Comparison of ENCODE assay signal across 8 cellular contexts in the genomic region with DNA sequence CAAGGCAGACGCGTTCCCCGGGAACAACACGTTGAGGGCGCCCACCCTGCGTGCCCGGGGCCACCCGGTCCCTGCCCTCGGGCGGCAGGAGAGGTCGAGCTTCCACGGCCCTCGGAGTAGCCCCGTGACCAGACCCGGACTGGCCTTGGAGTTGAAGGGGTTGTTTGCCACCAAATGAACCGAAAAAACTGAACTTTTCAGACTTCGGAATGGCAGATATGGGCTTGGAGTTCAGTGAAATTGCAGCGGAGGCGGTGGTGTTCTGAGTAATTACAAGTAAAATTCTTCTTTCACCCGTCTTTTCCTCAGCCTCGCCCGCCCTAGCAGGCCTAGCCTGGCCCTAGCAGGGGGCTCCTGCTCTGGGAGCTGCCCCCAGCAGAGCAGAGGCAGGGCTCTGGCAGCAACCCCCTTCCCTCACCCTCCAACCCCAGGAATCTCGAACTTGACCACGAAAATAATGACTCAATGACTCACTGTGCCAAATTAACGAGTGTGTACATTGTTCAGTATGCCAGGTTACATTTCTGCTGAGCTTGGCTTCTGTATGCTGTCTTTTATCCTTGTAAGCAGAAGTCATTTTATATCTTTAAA. TPM values are rescaled to one million over a fixed set of nuclear protein-coding genes. Genes with fewer than 3 reads are reported as not detected.
DNase-seq lines count a peak whose midpoint lies in the region; ATAC-seq, FAIRE-seq and TF ChIP-seq lines count a peak whose summit lies in the region.

No MANE protein-coding gene starts in this region.

- POLR2A ChIA-PET in GM12878 (lab: Charles Lee): interaction anchor here (0.5 to 1.4 kb wide), 3 partner anchors 16 to 97 kb away, joined by 3 to 6 read pairs (median 4); no protein-coding TSS in a partner anchor

- H2AFZ ChIP-seq in GM12878 (ENCODE audit: control insufficient read depth, low read depth, low read length): no peak overlapping the region

- TF ChIP-seq POLR2A in GM12878 (IDR thresholded peaks at IDR 0.05; ENCODE audit: low read depth, low read length) (no peak), testis (IDR thresholded peaks at IDR 0.05) (no peak)

- H3K36me3 ChIP-seq in GM12878 (ENCODE audit: control insufficient read depth in 2 of 2, insufficient read depth in 2 of 2, low read length in 1 of 2) (no peaks in the 10 kb centered on the region), testis (ENCODE audit: low read depth, missing control alignments) (no peaks in the 10 kb centered on the region)

- FAIRE-seq in GM12878 (lab: Jason Lieb, UNC): no peak

- in situ Hi-C loops in Caki2 (cut with HindIII; ENCODE audit: low pct_unique_long_range_greater_than_20kb, low sequenced_read_pairs): no loop called here
- in situ Hi-C loops in GM12878 (cut with MboI): no loop called here

- no peaks in the 10 kb centered on the region; the same call in 2 of the 3 replicates for H3K9me3 ChIP-seq in GM12878 (replicated peaks; ENCODE audit: control insufficient read depth, insufficient read depth, low read length)
- H3K9me3 ChIP-seq in testis: no peaks in the 10 kb centered on the region

- H3K36me3 Mint-ChIP-seq in natural killer cell treated with Interleukin-12 subunit alpha and Interleukin-12 subunit beta and Interleukin-15 and Interleukin-18, amount 100 ng/mL, for 72 hours: peaks cover 5% of the 10 kb centered on the region

- no peak overlapping the region for H3K27ac ChIP-seq in GM12878 (ENCODE audit: control insufficient read depth, insufficient read depth)
- peak overlapping the region; percentile 66 for H3K27ac ChIP-seq in layer of hippocampus (ENCODE audit: low read depth, low read length)
- peak overlapping the region; percentile 71 to 87 for H3K27ac ChIP-seq in testis

- CTCF ChIA-PET in GM12878 (lab: Yijun Ruan, JAX): no interaction called here

- DNase-seq in Caki2 (ENCODE audit: low read depth): peak; percentile 70
- no peak for DNase-seq in GM12878 (ENCODE audit: low read depth, low spot score)
- no peak for DNase-seq in testis
- DNase-seq in cerebellar nuclear complex (lab: John Stamatoyannopoulos, UW): no peak
- DNase-seq in natural killer cell treated with Interleukin-12 subunit alpha and Interleukin-12 subunit beta and Interleukin-15 and Interleukin-18, amount 100 ng/mL, for 72 hours (ENCODE audit: low spot score): no peak

- no peak for TF ChIP-seq RAD21 in Ishikawa (IDR thresholded peaks at IDR 0.05; ENCODE audit: low read depth)
- TF ChIP-seq RAD21 in GM12878 (IDR thresholded peaks at IDR 0.05; ENCODE audit: insufficient read depth, low read depth, low read length): no peak

- H3K4me3 Mint-ChIP-seq in natural killer cell treated with Interleukin-12 subunit alpha and Interleukin-12 subunit beta and Interleukin-15 and Interleukin-18, amount 100 ng/mL, for 72 hours: no peak overlapping the region

- H3K9ac ChIP-seq in GM12878 (ENCODE audit: control insufficient read depth, insufficient read depth, low read length): no peak overlapping the region

- no peak overlapping the region for H3K27ac Mint-ChIP-seq in natural killer cell treated with Interleukin-12 subunit alpha and Interleukin-12 subunit beta and Interleukin-15 and Interleukin-18, amount 100 ng/mL, for 72 hours

- intact Hi-C loops in GM12878 (cut with micrococcal nuclease; ENCODE audit: unreplicated experiment): no loop called here
- intact Hi-C loops in testis (cut with DNase I; ENCODE audit: low total_unique reads): no loop called here

- no peaks in the 10 kb centered on the region for H3K9me3 Mint-ChIP-seq in natural killer cell treated with Interleukin-12 subunit alpha and Interleukin-12 subunit beta and Interleukin-15 and Interleukin-18, amount 100 ng/mL, for 72 hours

- 0 out of 2 replicates have a peak, but pooled peaks cover 4% of the 10 kb centered on the region for H4K20me1 ChIP-seq in GM12878 (ENCODE audit: control insufficient read depth, insufficient read depth)

- H3K4me1 ChIP-seq in GM12878 (ENCODE audit: control insufficient read depth, insufficient read depth, low read length) (peaks cover 43% of the 10 kb centered on the region), testis (peaks cover 21% of the 10 kb centered on the region)

- H3K79me2 ChIP-seq in GM12878 (ENCODE audit: control insufficient read depth, insufficient read depth, low read length): no peaks in the 10 kb centered on the region

- ATAC-seq in GM12878 (peak; percentile 8), GM19395 (IDR thresholded peaks at IDR 0.05; ENCODE audit: unreplicated experiment) (no peak)
- no peak for ATAC-seq in natural killer cell treated with Interleukin-12 subunit alpha and Interleukin-12 subunit beta and Interleukin-15 and Interleukin-18, amount 100 ng/mL, for 72 hours

- TF ChIP-seq EP300 in Ishikawa (IDR thresholded peaks at IDR 0.05; ENCODE audit: borderline replicate concordance) (peak; percentile 57; the same call in 1 of the 2 replicates), GM12878 (IDR thresholded peaks at IDR 0.05; ENCODE audit: borderline replicate concordance in 1 of 2, control insufficient read depth in 1 of 2, low read depth in 2 of 2, low read length in 2 of 2) (no peak)

- peaks cover 50 to 60% of the 10 kb centered on the region in 2 donors for H3K27me3 Mint-ChIP-seq in natural killer cell treated with Interleukin-12 subunit alpha and Interleukin-12 subunit beta and Interleukin-15 and Interleukin-18, amount 100 ng/mL, for 72 hours

- SMC1A ChIA-PET in GM12878 (lab: Charles Lee; ENCODE audit: uncharacterized antibody, unreplicated experiment): interaction anchor here (1.1 to 2.0 kb wide), 2 partner anchors 15 to 51 kb away, joined by 3 to 8 read pairs; no protein-coding TSS in a partner anchor

- H3K4me3 ChIP-seq in GM12878: peak overlapping the region; percentile 35; the same call in 1 of the 2 replicates
- peak overlapping the region; percentile 64 for H3K4me3 ChIP-seq in testis

- H3K4me1 Mint-ChIP-seq in natural killer cell treated with Interleukin-12 subunit alpha and Interleukin-12 subunit beta and Interleukin-15 and Interleukin-18, amount 100 ng/mL, for 72 hours (ENCODE audit: low read depth in 2 of 2): peaks cover 7 to 20% of the 10 kb centered on the region in 2 donors

- TF ChIP-seq CTCF in GM12878 (IDR thresholded peaks at IDR 0.05 in 2 of 3, conservative IDR thresholded peaks at IDR 0.05 in 1 of 3; ENCODE audit: control insufficient read depth in 2 of 3, extremely low read depth in 1 of 3, insufficient read depth in 1 of 3, low read depth in 3 of 3, low read length in 3 of 3) (no peak), testis (IDR thresholded peaks at IDR 0.05) (no peak)

- no TSS peak for BruUV-seq in GM12878 (replicated peaks; lab: Mats Ljungman, UMichigan)

- 39% methylated on average over 24 of the region's 25 CpGs for WGBS in GM12878 (ENCODE audit: insufficient coverage, insufficient replicate concordance, low lambda C conversion rate, missing lambda C conversion rate)
- 13 to 22% methylated on average over 10 to 21 of the region's 25 CpGs for WGBS in testis, 2 donors

- RAD21 ChIA-PET in GM12878 (lab: Charles Lee; ENCODE audit: unreplicated experiment): no interaction called here

- peak overlapping the region; percentile 66 for H3K4me2 ChIP-seq in GM12878 (ENCODE audit: control insufficient read depth, insufficient read depth)

- peaks cover 8 to 26% of the 10 kb centered on the region in 2 experiments for H3K27me3 ChIP-seq in GM12878 (replicated peaks in 1 of 2; ENCODE audit: control insufficient read depth in 2 of 2, insufficient read depth in 2 of 2, low read length in 1 of 2)
- no peaks in the 10 kb centered on the region for H3K27me3 ChIP-seq in layer of hippocampus (ENCODE audit: control insufficient read depth, insufficient read depth, low read length)
- no peaks in the 10 kb centered on the region for H3K27me3 ChIP-seq in testis

TF ChIP-seq in Ishikawa, 13 proteins besides CTCF, POLR2A, EP300 and RAD21:
- TF ChIP-seq NFIC (IDR thresholded peaks at IDR 0.05) (peak; percentile 79), ZBTB7A (IDR thresholded peaks at IDR 0.05; ENCODE audit: low read depth) (peak; percentile 44; the same call in 1 of the 2 replicates), TAF1 (IDR thresholded peaks at IDR 0.05; ENCODE audit: low read depth) (no peak), YY1 (IDR thresholded peaks at IDR 0.05; ENCODE audit: low read depth) (no peak), TCF12 (IDR thresholded peaks at IDR 0.05; ENCODE audit: low read depth) (peak; percentile 58; the same call in 1 of the 2 replicates), TEAD4 (IDR thresholded peaks at IDR 0.05) (peak; percentile 95)

TF ChIP-seq in GM12878, 131 proteins besides CTCF, POLR2A, EP300 and RAD21 (continues in another document):
- no peak for TF ChIP-seq HDAC6 (IDR thresholded peaks at IDR 0.05; ENCODE audit: unreplicated experiment)
- TF ChIP-seq TARDBP (IDR thresholded peaks at IDR 0.05; ENCODE audit: borderline replicate concordance): no peak
- no peak for TF ChIP-seq ZSCAN29 (IDR thresholded peaks at IDR 0.05)
- TF ChIP-seq CBX5 (IDR thresholded peaks at IDR 0.05; ENCODE audit: low read depth): no peak

RNA-seq across cellular contexts. Expression of a gene that starts 1.1 kb away (rescaled TPM):
- 11.6 and 21.2 TPM in 2 replicates for total RNA-seq in Caki2 (2014; rRNA removed; shearing (Covaris generic); ENCODE audit: low replicate concordance)
- total RNA-seq in GM12878 (2013; cell fraction: nucleolus; rRNA removed): 83.0 and 91.1 TPM in 2 replicates
- total RNA-seq in GM12878 (2014; rRNA removed) (9.9 and 10.7 TPM in 2 replicates), GM12878 (2014; rRNA removed; fragmentation: Illumina TruSeq; extraction: Trizol) (6.4 and 7.1 TPM in 2 replicates), GM12878 (2021) (11.4 and 15.6 TPM in 2 replicates), testis (10 to 100 TPM; 24.5 to 33.4 TPM)
- 6.3 TPM for polyA plus RNA-seq in GM12878 (2011; ENCODE audit: low read depth)
- polyA plus RNA-seq in GM12878 (2011; rRNA removed) (18.9 and 23.5 TPM in 2 replicates), GM12878 (2014; fragmentation: Illumina TruSeq; extraction: Trizol) (7.7 and 11.8 TPM in 2 replicates), GM12878 (2014; fragmentation: Nextera tagmentation; extraction: Ambion mirVana) (1 to 10 TPM; 1.8 to 2.6 TPM), GM12878 (2014; rRNA removed) (15.7 and 19.8 TPM in 2 replicates), GM12878 (2016; fragmentation: Nextera tagmentation; extraction: Ambion mirVana) (1 to 10 TPM; 3.8 to 7.0 TPM), testis (ENCODE audit: insufficient read depth, low read depth, low replicate concordance) (12.4 TPM)
- 13.4 and 15.6 TPM in 2 replicates for polyA plus RNA-seq in GM12878 (2011; cell fraction: cytosol; rRNA removed)
- 121 and 135 TPM in 2 replicates for polyA plus RNA-seq in GM12878 (2011; cell fraction: nucleus; rRNA removed)
- polyA plus RNA-seq in GM12878 (2012): 5.7 and 13.3 TPM in 2 replicates
- 9.6 and 21.2 TPM in 2 replicates for polyA minus RNA-seq in GM12878 (2011; rRNA and poly(A)+ RNA removed)
- 4.7 and 7.6 TPM in 2 replicates for polyA minus RNA-seq in GM12878 (2011; cell fraction: cytosol; rRNA and poly(A)+ RNA removed)
- 34.9 and 47.5 TPM in 2 replicates for polyA minus RNA-seq in GM12878 (2011; cell fraction: nucleus; rRNA and poly(A)+ RNA removed)
- total RNA-seq in natural killer cell treated with Interleukin-12 subunit alpha and Interleukin-12 subunit beta and Interleukin-15 and Interleukin-18, amount 100 ng/mL, for 72 hours: under 1 TPM; 0.17 to 0.47 TPM
